ENCODE assay signal across 9 cellular contexts in the genomic region with DNA sequence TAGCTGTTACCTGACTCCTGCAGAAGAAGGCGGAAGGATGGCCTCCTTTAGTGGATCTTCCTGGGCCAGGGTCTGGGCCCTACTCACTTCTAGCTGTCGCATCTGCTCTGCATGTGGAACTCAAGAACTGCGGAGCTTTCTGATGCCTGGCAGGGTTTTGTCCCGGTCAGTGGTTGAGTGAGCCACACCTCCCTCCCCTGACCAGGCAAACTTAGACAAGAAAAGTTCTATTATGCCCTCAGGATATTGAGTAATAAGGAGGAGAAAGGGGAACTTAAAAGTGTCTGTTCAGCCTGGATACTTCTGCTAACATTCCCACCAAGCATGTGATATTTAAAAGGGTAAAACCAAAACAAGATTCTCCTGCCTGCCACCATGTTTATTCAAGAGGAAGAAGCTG. TPM values are rescaled to one million over a fixed set of nuclear protein-coding genes. Genes with fewer than 3 reads are reported as not detected.
DNase-seq lines count a peak whose midpoint lies in the region; ATAC-seq and TF ChIP-seq lines count a peak whose summit lies in the region.
"Had no signal": no experiment of that assay in that cellular context is flagged by ENCODE, and none has a peak within 500 bp of the region (broad histone marks: within the 10 kb centered on the region; RNA-seq: fewer than 3 reads in every experiment).

Gene FYB1 (minus strand): TSS at position 131 of the 400 bp plus-strand sequence. CDS start 16,603 bp downstream, outside the sequence.

- H3K36me3 Mint-ChIP-seq in stimulated activated naive CD8-positive, alpha-beta T cell treated with anti-CD3 and anti-CD28 coated beads, Interleukin-15, Interleukin-2, amounts not matched to agents 100 ng/mL and 50 ng/mL, for 24 hours (ENCODE audit: low read depth): no peaks in the 10 kb centered on the region
- no peaks in the 10 kb centered on the region for H3K36me3 Mint-ChIP-seq in mesothelial cell of epicardium

- H3K9me3 Mint-ChIP-seq in stimulated activated naive CD8-positive, alpha-beta T cell treated with anti-CD3 and anti-CD28 coated beads, Interleukin-15, Interleukin-2, amounts not matched to agents 100 ng/mL and 50 ng/mL, for 24 hours: no peaks in the 10 kb centered on the region
- H3K9me3 Mint-ChIP-seq in stimulated activated naive CD8-positive, alpha-beta T cell treated with anti-CD3 and anti-CD28 coated beads, Interleukin-15, amount 100 ng/mL, for 72 hours: no peaks in the 10 kb centered on the region
- no peaks in the 10 kb centered on the region for H3K9me3 Mint-ChIP-seq in mesothelial cell of epicardium

- H3K4me1 Mint-ChIP-seq in stimulated activated naive CD8-positive, alpha-beta T cell treated with anti-CD3 and anti-CD28 coated beads, Interleukin-15, Interleukin-2, amounts not matched to agents 100 ng/mL and 50 ng/mL, for 24 hours (ENCODE audit: low read depth): peaks cover 58% of the 10 kb centered on the region
- H3K4me1 Mint-ChIP-seq in stimulated activated naive CD8-positive, alpha-beta T cell treated with anti-CD3 and anti-CD28 coated beads, Interleukin-15, amount 100 ng/mL, for 72 hours: peaks cover 59% of the 10 kb centered on the region
- H3K4me1 Mint-ChIP-seq in mesothelial cell of epicardium: peaks cover 14% of the 10 kb centered on the region

- no peaks in the 10 kb centered on the region for H3K27me3 Mint-ChIP-seq in stimulated activated naive CD8-positive, alpha-beta T cell treated with anti-CD3 and anti-CD28 coated beads, Interleukin-15, Interleukin-2, amounts not matched to agents 100 ng/mL and 50 ng/mL, for 24 hours
- H3K27me3 Mint-ChIP-seq in stimulated activated naive CD8-positive, alpha-beta T cell treated with anti-CD3 and anti-CD28 coated beads, Interleukin-15, amount 100 ng/mL, for 72 hours: no peaks in the 10 kb centered on the region
- no peaks in the 10 kb centered on the region for H3K27me3 Mint-ChIP-seq in mesothelial cell of epicardium (ENCODE audit: low read depth)

- no peak within 1 kb of the TSS for H3K4me3 Mint-ChIP-seq in stimulated activated naive CD8-positive, alpha-beta T cell treated with anti-CD3 and anti-CD28 coated beads, Interleukin-15, Interleukin-2, amounts not matched to agents 100 ng/mL and 50 ng/mL, for 24 hours
- H3K4me3 Mint-ChIP-seq in stimulated activated naive CD8-positive, alpha-beta T cell treated with anti-CD3 and anti-CD28 coated beads, Interleukin-15, amount 100 ng/mL, for 72 hours: peak within 1 kb of the TSS in 1 of 2 donors; percentile 10
- no peak within 1 kb of the TSS for H3K4me3 Mint-ChIP-seq in mesothelial cell of epicardium

- no peak for DNase-seq in stimulated activated naive CD8-positive, alpha-beta T cell treated with anti-CD3 and anti-CD28 coated beads, Interleukin-15, amount 100 ng/mL, for 72 hours
- no peak for DNase-seq in mesothelial cell of epicardium (ENCODE audit: low spot score in 2 of 2, unreplicated experiment in 2 of 2)
- DNase-seq in 8988T: no peak
- no peak for DNase-seq in NCI-H748 treated with DMSO at 0.1 percent for 48 hours (lab: John Stamatoyannopoulos, UW)
- DNase-seq: DMS 273 treated with DMSO at 0.1 percent for 48 hours had no signal

- no peak for ATAC-seq in stimulated activated naive CD8-positive, alpha-beta T cell treated with anti-CD3 and anti-CD28 coated beads, Interleukin-15, amount 100 ng/mL, for 72 hours
- ATAC-seq in GM19397 (IDR thresholded peaks at IDR 0.05; ENCODE audit: unreplicated experiment): no peak
- no peak for ATAC-seq in HG02970 (IDR thresholded peaks at IDR 0.05; ENCODE audit: low FRiP score, unreplicated experiment)

- peak within 1 kb of the TSS; percentile 73 for H3K27ac ChIP-seq in cingulate gyrus (ENCODE audit: low read depth, low read length)

- TF ChIP-seq CTCF in mesothelial cell of epicardium (IDR thresholded peaks at IDR 0.05; ENCODE audit: unreplicated experiment): no peak

- peak within 1 kb of the TSS; percentile 47 for H3K27ac Mint-ChIP-seq in stimulated activated naive CD8-positive, alpha-beta T cell treated with anti-CD3 and anti-CD28 coated beads, Interleukin-15, Interleukin-2, amounts not matched to agents 100 ng/mL and 50 ng/mL, for 24 hours
- H3K27ac Mint-ChIP-seq in stimulated activated naive CD8-positive, alpha-beta T cell treated with anti-CD3 and anti-CD28 coated beads, Interleukin-15, amount 100 ng/mL, for 72 hours: peak within 1 kb of the TSS in 1 of 2 donors; percentile 26
- peak within 1 kb of the TSS; percentile 25 for H3K27ac Mint-ChIP-seq in mesothelial cell of epicardium

RNA-seq across cellular contexts. Expression of gene FYB1, which starts in this region (rescaled TPM):
- total RNA-seq in mesothelial cell of epicardium: 1.2 to 1.6 TPM (median 1.5 TPM) in 3 replicates
